Comparison of ENCODE assay signal across 1 cellular context in genomic region chr9:116181853-116182610, GRCh38.
TF ChIP-seq lines count a peak whose summit lies in the region.

No MANE protein-coding gene starts in this region.

TF ChIP-seq in IMR-90, 13 proteins besides CTCF, POLR2A, EP300 and RAD21:
- TF ChIP-seq RFX5 (IDR thresholded peaks at IDR 0.05; ENCODE audit: low read depth, low read length): no peak
- 0 out of 2 replicates have a peak, but pooled peaks have one; percentile 51 for TF ChIP-seq NFE2L2 (IDR thresholded peaks at IDR 0.05; ENCODE audit: low read depth, low read length)
- no peak for TF ChIP-seq MAFK (IDR thresholded peaks at IDR 0.05; ENCODE audit: low read depth, low read length)
